23 cellular contexts compared by ENCODE assay signal in the genomic region with DNA sequence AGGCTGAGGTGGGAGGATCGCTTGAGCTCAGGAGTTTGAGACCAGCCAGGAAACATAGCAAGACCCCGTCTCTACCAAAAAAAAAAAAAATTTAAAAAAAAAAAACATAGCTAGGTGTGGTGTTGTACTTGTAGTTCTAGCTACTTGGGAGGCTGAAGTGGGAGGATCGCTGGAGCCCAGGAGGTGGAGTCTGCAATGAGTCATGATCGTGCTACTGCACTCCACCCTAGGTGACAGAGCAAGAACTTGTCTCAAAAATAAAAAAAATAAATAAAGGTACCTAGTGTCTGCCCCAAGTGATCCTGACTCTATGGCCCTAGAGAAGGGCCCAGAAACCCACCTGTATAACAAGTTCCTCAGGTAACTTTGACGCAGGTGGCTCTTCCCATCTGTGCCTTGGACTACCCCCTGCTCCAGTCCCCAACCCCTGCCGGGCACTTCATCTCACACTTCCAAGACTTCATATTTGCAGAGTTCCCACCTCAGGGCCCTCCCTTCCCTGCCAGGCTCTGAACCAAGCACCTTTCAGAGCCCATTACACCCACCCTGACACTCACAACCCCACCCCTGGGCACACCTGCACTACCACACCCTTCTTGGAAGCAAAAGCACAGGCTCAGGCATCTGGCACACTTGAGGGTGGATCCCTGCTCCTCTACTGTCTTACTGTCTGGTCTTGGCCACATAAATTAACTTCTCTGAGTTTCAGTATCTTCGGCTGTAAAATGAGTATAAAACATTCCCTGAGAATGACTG.
DNase-seq lines count a peak whose midpoint lies in the region; ATAC-seq, FAIRE-seq and TF ChIP-seq lines count a peak whose summit lies in the region.
"Had no signal": no experiment of that assay in that cellular context is flagged by ENCODE, and none has a peak within 500 bp of the region (broad histone marks: within the 10 kb centered on the region; RNA-seq: fewer than 3 reads in every experiment).

No MANE protein-coding gene starts in this region.

- TF ChIP-seq EP300 in H1 (IDR thresholded peaks at IDR 0.05; ENCODE audit: borderline replicate concordance in 1 of 2, low read depth in 2 of 2, low read length in 2 of 2) (no peak), stomach (IDR thresholded peaks at IDR 0.05) (no peak)

- H2BK5ac ChIP-seq in H1 (ENCODE audit: low read depth, low read length): no peak overlapping the region

- peak overlapping the region; percentile 17; the same call in 1 of the 2 replicates for H3K18ac ChIP-seq in H1 (ENCODE audit: extremely low read depth, low read length)

- TF ChIP-seq CTCF in H1 (IDR thresholded peaks at IDR 0.05; ENCODE audit: control extremely low read depth in 1 of 3, insufficient read depth in 1 of 3, low read depth in 1 of 3, low read length in 3 of 3): no peak
- TF ChIP-seq CTCF in stomach (IDR thresholded peaks at IDR 0.05): no peak

- no peak for TF ChIP-seq RAD21 in H1 (IDR thresholded peaks at IDR 0.05 in 1 of 2, conservative IDR thresholded peaks at IDR 0.05 in 1 of 2; ENCODE audit: low read depth in 2 of 2, low read length in 2 of 2)

- H3K4me2 ChIP-seq in H1 (ENCODE audit: insufficient read depth in 1 of 2, low read depth in 2 of 2, low read length in 2 of 2): no peak overlapping the region

- POLR2A ChIA-PET in H1 (lab: Charles Lee; ENCODE audit: partially characterized antibody): interaction anchor here (0.7 kb wide), 2 partner anchors 12 to 15 kb away, joined by 3 to 4 read pairs; no protein-coding TSS in a partner anchor

- no peaks in the 10 kb centered on the region for H3K36me3 ChIP-seq in H1 (ENCODE audit: control insufficient read depth in 2 of 4, insufficient read depth in 4 of 4, low read length in 3 of 4)
- no peaks in the 10 kb centered on the region for H3K36me3 ChIP-seq in mucosa of stomach (ENCODE audit: control insufficient read depth, insufficient read depth, low read length)
- H3K36me3 ChIP-seq in stomach: no peaks in the 10 kb centered on the region
- H3K36me3 ChIP-seq: BE2C, MG63 had no signal

- H3K4me1 ChIP-seq in H1 (replicated peaks in 1 of 4; ENCODE audit: control insufficient read depth in 3 of 4, insufficient read depth in 4 of 4, low read length in 3 of 4) (peaks cover 0 to 10% (median 6%) of the 10 kb centered on the region in 4 experiments; a peak in 5 of 7 replicates), mucosa of stomach (ENCODE audit: control insufficient read depth, insufficient read depth, low read length) (peaks cover 45% of the 10 kb centered on the region), stomach (no peaks in the 10 kb centered on the region)
- H3K4me1 ChIP-seq: BE2C had no signal

- no peak overlapping the region for H3K23ac ChIP-seq in H1 (ENCODE audit: insufficient read length)

- no peak for ATAC-seq in GM19023 (IDR thresholded peaks at IDR 0.05; ENCODE audit: unreplicated experiment)
- ATAC-seq: PC-3 had no signal

- H3K9ac ChIP-seq in H1 (replicated peaks in 1 of 4; ENCODE audit: extremely low read depth in 1 of 4, low read depth in 3 of 4, low read length in 3 of 4) (no peak overlapping the region), mucosa of stomach (ENCODE audit: low read length) (peak overlapping the region; percentile 4)

- no peak overlapping the region for H4K91ac ChIP-seq in H1 (replicated peaks; ENCODE audit: insufficient read length, low read length)

- H3K9me3 ChIP-seq in H1 (ENCODE audit: insufficient read depth in 2 of 2, low read depth in 1 of 2, low read length in 1 of 2) (no peaks in the 10 kb centered on the region), mucosa of stomach (ENCODE audit: control insufficient read depth, low read length) (no peaks in the 10 kb centered on the region), stomach (peaks cover 0 to 10% (median 5%) of the 10 kb centered on the region in 4 donors)
- H3K9me3 ChIP-seq: BE2C, MG63 had no signal

- H3K56ac ChIP-seq in H1 (replicated peaks; ENCODE audit: insufficient read length, low read depth, low read length): peak overlapping the region; percentile 27

- H2AK5ac ChIP-seq in H1 (ENCODE audit: low read depth, low read length): peak overlapping the region; percentile 41; the same call in 1 of the 2 replicates

- no peaks in the 10 kb centered on the region for H3K79me2 ChIP-seq in H1 (ENCODE audit: control insufficient read depth in 1 of 2, insufficient read depth in 2 of 2, low read length in 2 of 2)

- H3K4ac ChIP-seq in H1 (replicated peaks; ENCODE audit: insufficient read length, low read depth, low read length): no peak overlapping the region

- H3K27ac ChIP-seq in H1 (ENCODE audit: low read depth, low read length) (no peak overlapping the region), stomach (peak overlapping the region in 1 of 5 donors; percentile 42)

- no peak overlapping the region for H3K14ac ChIP-seq in H1 (ENCODE audit: insufficient read length)

- H2BK15ac ChIP-seq in H1 (ENCODE audit: low read length): no peak overlapping the region

- H4K20me1 ChIP-seq in H1 (replicated peaks in 1 of 2; ENCODE audit: control insufficient read depth in 1 of 2, insufficient read depth in 2 of 2, low read length in 2 of 2): no peaks in the 10 kb centered on the region

- no peaks in the 10 kb centered on the region; a peak in 4 of 7 replicates for H3K27me3 ChIP-seq in H1 (replicated peaks in 1 of 4; ENCODE audit: control insufficient read depth in 3 of 4, extremely low read depth in 1 of 4, insufficient read depth in 3 of 4, low read length in 3 of 4)
- H3K27me3 ChIP-seq in mucosa of stomach (ENCODE audit: control insufficient read depth, insufficient read depth, low read length): peaks cover 2% of the 10 kb centered on the region
- peaks cover 0 to 56% (median 0%) of the 10 kb centered on the region in 3 donors for H3K27me3 ChIP-seq in stomach
- H3K27me3 ChIP-seq: BE2C, MG63 had no signal

- FAIRE-seq in H1 (lab: Jason Lieb, UNC): no peak
- FAIRE-seq: GM12891 had no signal

- H3K23me2 ChIP-seq in H1 (ENCODE audit: low read depth, low read length): no peaks in the 10 kb centered on the region

- no peak overlapping the region for H2BK120ac ChIP-seq in H1 (replicated peaks; ENCODE audit: low read depth, low read length)

- H2AFZ ChIP-seq in H1 (ENCODE audit: low read length): no peak overlapping the region

- intact Hi-C loops in stomach (cut with DNase I; ENCODE audit: low total_unique reads): no loop called here

- no peaks in the 10 kb centered on the region for H3K79me1 ChIP-seq in H1 (ENCODE audit: low read depth, low read length)

- 96% methylated on average over 6 of the region's 7 CpGs; no CpG with 5 or more reads in 1 of the 2 experiments for WGBS in H1 (ENCODE audit: extremely low coverage in 1 of 2, insufficient coverage in 1 of 2, insufficient read length in 1 of 2, insufficient replicate concordance in 2 of 2, low coverage in 1 of 2, low lambda C conversion rate in 2 of 2, missing lambda C conversion rate in 1 of 2), 2 experiments
- 68 to 87% (median 78%) methylated on average over 7 of the region's 7 CpGs for WGBS in stomach, 5 donors

- in situ Hi-C loops in Caki2 (cut with HindIII; ENCODE audit: low pct_unique_long_range_greater_than_20kb, low sequenced_read_pairs): no loop called here

- H2BK20ac ChIP-seq in H1 (ENCODE audit: low read length): 0 out of 2 replicates have a peak overlapping the region, but pooled peaks have one; percentile 35

- DNase-seq in Caki2 (ENCODE audit: low read depth) (peak; percentile 6), LoVo (ENCODE audit: low spot score) (peak; percentile 19), H1 (ENCODE audit: low read depth in 1 of 2, low spot score in 2 of 2) (no peak), stomach (no peak), SHP77 (lab: John Stamatoyannopoulos, UW) (no peak)
- DNase-seq: 8988T, ACHN, BE2C, GF-D8, GOT3, Kasumi-1, MG63, NCI-H1105 treated with DMSO at 0.1 percent for 48 hours, NCI-H2029, NCI-H446, NCI-H524 treated with DMSO at 0.1 percent for 48 hours, NCI-H774, PC-3, RPMI8226, SHP77 treated with DMSO at 0.1 percent for 48 hours had no signal

- CTCF ChIA-PET in H1 (lab: Charles Lee; ENCODE audit: partially characterized antibody): interaction anchor here (1.0 to 3.6 kb wide), 14 partner anchors 11 to 182 kb away, joined by 3 to 25 read pairs (median 6); a partner anchor contains a TSS

- H3K4me3 ChIP-seq in H1 (ENCODE audit: extremely low read depth in 1 of 4, insufficient read depth in 2 of 4, low read depth in 3 of 4, low read length in 4 of 4) (no peak overlapping the region), mucosa of stomach (ENCODE audit: low read length) (no peak overlapping the region), stomach (no peak overlapping the region)
- H3K4me3 ChIP-seq: MG63 had no signal

- H4K8ac ChIP-seq in H1 (ENCODE audit: extremely low read depth, insufficient read depth, low read length): no peak overlapping the region

- TF ChIP-seq POLR2A in H1 (IDR thresholded peaks at IDR 0.05; ENCODE audit: control extremely low read depth in 1 of 2, low read depth in 2 of 2, low read length in 2 of 2): no peak
- no peak for TF ChIP-seq POLR2A in stomach (IDR thresholded peaks at IDR 0.05)

- H4K5ac ChIP-seq in H1 (ENCODE audit: insufficient read length, low read depth, low read length): no peak overlapping the region

- no peak overlapping the region for H2BK12ac ChIP-seq in H1 (ENCODE audit: low read depth, low read length)

TF ChIP-seq in H1, 55 proteins besides CTCF, POLR2A, EP300 and RAD21:
- no peak for TF ChIP-seq JUND (IDR thresholded peaks at IDR 0.05; ENCODE audit: low read length)
- TF ChIP-seq ASH2L (IDR thresholded peaks at IDR 0.05; ENCODE audit: low read length): no peak
- TF ChIP-seq RFX5 (IDR thresholded peaks at IDR 0.05; ENCODE audit: borderline replicate concordance, low read depth, low read length): no peak
- no peak for TF ChIP-seq NANOG (IDR thresholded peaks at IDR 0.05; ENCODE audit: insufficient read depth, low read depth, low read length, poor library complexity, severe bottlenecking)
- no peak for TF ChIP-seq TBP (IDR thresholded peaks at IDR 0.05; ENCODE audit: low read depth, low read length)
- no peak for TF ChIP-seq KDM4A (IDR thresholded peaks at IDR 0.05; ENCODE audit: low read depth, low read length, severe bottlenecking)
- TF ChIP-seq SP4 (IDR thresholded peaks at IDR 0.05; ENCODE audit: low read length): no peak
- no peak for TF ChIP-seq GTF2F1 (IDR thresholded peaks at IDR 0.05; ENCODE audit: borderline replicate concordance, low read depth, low read length)
- TF ChIP-seq CHD1 (IDR thresholded peaks at IDR 0.05; ENCODE audit: low read depth, low read length): no peak
- TF ChIP-seq CBX5 (IDR thresholded peaks at IDR 0.05; ENCODE audit: low read depth, low read length): no peak
- no peak for TF ChIP-seq YY1 (IDR thresholded peaks at IDR 0.05; ENCODE audit: low read depth, low read length)
- TF ChIP-seq SIN3A (conservative IDR thresholded peaks at IDR 0.05 in 1 of 2, IDR thresholded peaks at IDR 0.05 in 1 of 2; ENCODE audit: low read depth in 1 of 2, low read length in 2 of 2): no peak

Comparison
In these comparisons a context has a peak if more than half of its experiments do, and no peak if none do; other contexts are left out.
1. DNase-seq: peak in Caki2 (single experiment) and LoVo (single experiment); none in H1 (0 of 2), stomach (single experiment) and SHP77 (0 of 2).